ENCODE assay signal across 15 cellular contexts in genomic region chr4:2723751-2724150, GRCh38. TPM values are rescaled to one million over a fixed set of nuclear protein-coding genes. Genes with fewer than 3 reads are reported as not detected.
DNase-seq lines count a peak whose midpoint lies in the region; ATAC-seq, FAIRE-seq and TF ChIP-seq lines count a peak whose summit lies in the region.
"Had no signal": no experiment of that assay in that cellular context is flagged by ENCODE, and none has a peak within 500 bp of the region (broad histone marks: within the 10 kb centered on the region; RNA-seq: fewer than 3 reads in every experiment).

No MANE protein-coding gene starts in this region.

- H3K27ac Mint-ChIP-seq in activated naive CD8-positive, alpha-beta T cell: peak overlapping the region; percentile 80
- H3K27ac Mint-ChIP-seq in activated naive CD8-positive, alpha-beta T cell treated with anti-CD3 and anti-CD28 coated beads for 36 hours: no peak overlapping the region
- peak overlapping the region; percentile 75 for H3K27ac Mint-ChIP-seq in T-helper 17 cell
- H3K27ac Mint-ChIP-seq in stimulated activated effector memory CD8-positive, alpha-beta T cell treated with anti-CD3 and anti-CD28 coated beads, Interleukin-12 subunit alpha, Interleukin-12 subunit beta, amount 100 ng/mL, for 72 hours: peak overlapping the region; percentile 24

- H3K27me3 Mint-ChIP-seq in activated naive CD8-positive, alpha-beta T cell: no peaks in the 10 kb centered on the region
- no peaks in the 10 kb centered on the region for H3K27me3 Mint-ChIP-seq in activated naive CD8-positive, alpha-beta T cell treated with anti-CD3 and anti-CD28 coated beads for 36 hours
- no peaks in the 10 kb centered on the region for H3K27me3 Mint-ChIP-seq in T-helper 17 cell

- peaks cover 10% of the 10 kb centered on the region for H3K36me3 Mint-ChIP-seq in activated naive CD8-positive, alpha-beta T cell
- peaks cover 13% of the 10 kb centered on the region for H3K36me3 Mint-ChIP-seq in activated naive CD8-positive, alpha-beta T cell treated with anti-CD3 and anti-CD28 coated beads for 36 hours
- peaks cover 2% of the 10 kb centered on the region for H3K36me3 Mint-ChIP-seq in T-helper 17 cell (ENCODE audit: low read depth)
- H3K36me3 Mint-ChIP-seq in stimulated activated effector memory CD8-positive, alpha-beta T cell treated with anti-CD3 and anti-CD28 coated beads, Interleukin-12 subunit alpha, Interleukin-12 subunit beta, amount 100 ng/mL, for 72 hours: peaks cover 73% of the 10 kb centered on the region

- no peak for DNase-seq in activated naive CD8-positive, alpha-beta T cell treated with anti-CD3 and anti-CD28 coated beads for 36 hours
- DNase-seq in T-helper 17 cell: no peak
- peak; percentile 14 for DNase-seq in kidney
- DNase-seq in stimulated activated effector memory CD8-positive, alpha-beta T cell treated with anti-CD3 and anti-CD28 coated beads, Interleukin-12 subunit alpha, Interleukin-12 subunit beta, amount 100 ng/mL, for 72 hours (ENCODE audit: low spot score in 2 of 2): no peak
- no peak for DNase-seq in activated gamma-delta T cell (lab: John Stamatoyannopoulos, UW)
- no peak for DNase-seq in effector CD4-positive, alpha-beta T cell
- no peak for DNase-seq in NCI-H1436 (lab: John Stamatoyannopoulos, UW)
- DNase-seq: AML-193, DMS 273 treated with DMSO at 0.1 percent for 48 hours, GOT3, NCI-H1436 treated with DMSO at 0.1 percent for 48 hours, NCI-H2081, NCI-H510A treated with DMSO at 0.1 percent for 48 hours had no signal

- H3K9me3 ChIP-seq in T-helper 17 cell (ENCODE audit: control insufficient read depth, low read length, poor library complexity, severe bottlenecking) (no peaks in the 10 kb centered on the region), kidney (ENCODE audit: control insufficient read depth in 1 of 2, low read length in 2 of 2) (no peaks in the 10 kb centered on the region)

- peaks cover 12 to 17% of the 10 kb centered on the region in 2 donors for H3K36me3 ChIP-seq in kidney (ENCODE audit: control insufficient read depth in 1 of 2, insufficient read depth in 2 of 2, low read length in 2 of 2)

- intact Hi-C loops in kidney (cut with DNase I): no loop called here

- no peaks in the 10 kb centered on the region for H3K9me3 Mint-ChIP-seq in activated naive CD8-positive, alpha-beta T cell (ENCODE audit: low read depth)
- H3K9me3 Mint-ChIP-seq in activated naive CD8-positive, alpha-beta T cell treated with anti-CD3 and anti-CD28 coated beads for 36 hours: no peaks in the 10 kb centered on the region
- H3K9me3 Mint-ChIP-seq in stimulated activated effector memory CD8-positive, alpha-beta T cell treated with anti-CD3 and anti-CD28 coated beads, Interleukin-12 subunit alpha, Interleukin-12 subunit beta, amount 100 ng/mL, for 72 hours: no peaks in the 10 kb centered on the region

- TF ChIP-seq CTCF in kidney (IDR thresholded peaks at IDR 0.05; ENCODE audit: borderline replicate concordance, extremely low read depth, insufficient read depth): no peak

- no peaks in the 10 kb centered on the region for H3K4me1 ChIP-seq in kidney (ENCODE audit: control insufficient read depth in 1 of 2, insufficient read depth in 1 of 2, low read depth in 1 of 2, low read length in 2 of 2)

- ATAC-seq in T-helper 17 cell: no peak
- no peak for ATAC-seq in stimulated activated effector memory CD8-positive, alpha-beta T cell treated with anti-CD3 and anti-CD28 coated beads, Interleukin-12 subunit alpha, Interleukin-12 subunit beta, amount 100 ng/mL, for 72 hours

- H3K4me3 Mint-ChIP-seq in activated naive CD8-positive, alpha-beta T cell: peak overlapping the region; percentile 23
- no peak overlapping the region for H3K4me3 Mint-ChIP-seq in activated naive CD8-positive, alpha-beta T cell treated with anti-CD3 and anti-CD28 coated beads for 36 hours
- H3K4me3 Mint-ChIP-seq in T-helper 17 cell: no peak overlapping the region
- no peak overlapping the region for H3K4me3 Mint-ChIP-seq in stimulated activated effector memory CD8-positive, alpha-beta T cell treated with anti-CD3 and anti-CD28 coated beads, Interleukin-12 subunit alpha, Interleukin-12 subunit beta, amount 100 ng/mL, for 72 hours

- no peak overlapping the region for H3K9ac ChIP-seq in kidney (ENCODE audit: low read length in 2 of 2)

- FAIRE-seq in kidney (lab: Jason Lieb, UNC): no peak
- FAIRE-seq: RCC 7860 had no signal

- H3K4me1 Mint-ChIP-seq in activated naive CD8-positive, alpha-beta T cell (ENCODE audit: low read depth): peaks cover 20% of the 10 kb centered on the region
- peaks cover 14% of the 10 kb centered on the region for H3K4me1 Mint-ChIP-seq in activated naive CD8-positive, alpha-beta T cell treated with anti-CD3 and anti-CD28 coated beads for 36 hours
- H3K4me1 Mint-ChIP-seq in T-helper 17 cell: peaks cover 9% of the 10 kb centered on the region
- peaks cover 16% of the 10 kb centered on the region for H3K4me1 Mint-ChIP-seq in stimulated activated effector memory CD8-positive, alpha-beta T cell treated with anti-CD3 and anti-CD28 coated beads, Interleukin-12 subunit alpha, Interleukin-12 subunit beta, amount 100 ng/mL, for 72 hours

- no peak overlapping the region for H3K27ac ChIP-seq in kidney (ENCODE audit: low read depth in 2 of 2, low read length in 2 of 2)

- no peak overlapping the region for H3K4me3 ChIP-seq in kidney (ENCODE audit: low read length in 2 of 2)

RNA-seq across cellular contexts. Expression of gene TNIP2, which starts 32.4 kb away (rescaled TPM):
- 10 to 100 TPM; 50.0 to 50.3 TPM for total RNA-seq in activated naive CD8-positive, alpha-beta T cell treated with anti-CD3 and anti-CD28 coated beads for 36 hours
- total RNA-seq in T-helper 17 cell (10 to 100 TPM; 66.0 to 72.5 TPM), kidney (44.4 TPM)
- polyA plus RNA-seq in kidney (ENCODE audit: insufficient read depth, low read depth, low replicate concordance): 43.1 TPM
